Comparison of ENCODE assay signal across 20 cellular contexts in genomic region chr2:100228967-100229366, GRCh38.
DNase-seq lines count a peak whose midpoint lies in the region; TF ChIP-seq lines count a peak whose summit lies in the region.
"Had no signal": no experiment of that assay in that cellular context is flagged by ENCODE, and none has a peak within 500 bp of the region (broad histone marks: within the 10 kb centered on the region; RNA-seq: fewer than 3 reads in every experiment).

No MANE protein-coding gene starts in this region.

- H3K27me3 ChIP-seq in OCI-LY1 (ENCODE audit: insufficient read depth, low read length) = 0 out of 2 replicates have a peak, but pooled peaks cover 4% of the 10 kb centered on the region
- no peaks in the 10 kb centered on the region for H3K27me3 ChIP-seq in brain microvascular endothelial cell (replicated peaks)
- H3K27me3 ChIP-seq: neural progenitor cell had no signal

- H3K9me2 ChIP-seq in OCI-LY1 (ENCODE audit: low read depth, low read length) = no peaks in the 10 kb centered on the region

- no peaks in the 10 kb centered on the region for H3K36me3 ChIP-seq in OCI-LY1 (ENCODE audit: insufficient read depth, low read length)
- no peaks in the 10 kb centered on the region for H3K36me3 ChIP-seq in brain microvascular endothelial cell (replicated peaks)
- H3K36me3 ChIP-seq: neural progenitor cell, prostate gland had no signal

- H3K4me3 ChIP-seq in OCI-LY1 (ENCODE audit: low read depth, low read length, poor library complexity, severe bottlenecking) = no peak overlapping the region
- H3K4me3 ChIP-seq in brain microvascular endothelial cell (ENCODE audit: low read depth, low read length) = no peak overlapping the region
- no peak overlapping the region for H3K4me3 ChIP-seq in retinal pigment epithelial cell (ENCODE audit: low read length)
- H3K4me3 ChIP-seq: neural progenitor cell, prostate gland had no signal

- DNase-seq in DMS 273 (lab: John Stamatoyannopoulos, UW; ENCODE audit: unreplicated experiment) (peak; percentile 5), DMS 273 treated with DMSO at 0.1 percent for 48 hours (lab: John Stamatoyannopoulos, UW) (no peak), brain microvascular endothelial cell (no peak), retinal pigment epithelial cell (ENCODE audit: low read depth) (no peak), GOT3 (lab: John Stamatoyannopoulos, UW) (no peak), G401 (ENCODE audit: low spot score) (no peak)
- DNase-seq in stimulated activated CD4-positive, alpha-beta T cell treated with anti-CD3 and anti-CD28 coated beads, Interleukin-15, amount 100 ng/mL, for 24 hours = no peak
- DNase-seq: activated CD4-positive, alpha-beta T cell treated with anti-CD3 and anti-CD28 coated beads, Interleukin-2, amount 50 U/mL, for 48 hours; activated CD8-positive, alpha-beta memory T cell treated with anti-CD3 and anti-CD28 coated beads, Interleukin-2, amount 50 U/mL, for 48 hours; aorta; EL; head of caudate nucleus; NCI-H1048; NCI-H1694 treated with DMSO at 0.1 percent for 48 hours; NCI-H526 treated with DMSO at 0.1 percent for 48 hours; T-helper 9 cell had no signal

- H3K4me2 ChIP-seq in OCI-LY1 (ENCODE audit: low read length) = no peak overlapping the region
- H3K4me2 ChIP-seq: neural progenitor cell had no signal

- in situ Hi-C loops in brain microvascular endothelial cell (cut with HindIII; ENCODE audit: low pct_ligation_motif_present, low sequenced_read_pairs) (no loop called here), G401 (cut with HindIII; ENCODE audit: low sequenced_read_pairs) (no loop called here)

- H3K27ac ChIP-seq in OCI-LY1 (ENCODE audit: low read depth, low read length, poor library complexity, severe bottlenecking) (no peak overlapping the region), brain microvascular endothelial cell (no peak overlapping the region)
- H3K27ac ChIP-seq: 22Rv1, neural progenitor cell, prostate gland had no signal

- H3K9ac ChIP-seq in OCI-LY1 (ENCODE audit: low read length) = no peak overlapping the region
- H3K9ac ChIP-seq: neural progenitor cell had no signal

- no peaks in the 10 kb centered on the region for H3F3A ChIP-seq in OCI-LY1 (ENCODE audit: insufficient read depth, low read length)

- TF ChIP-seq CTCF in OCI-LY1 (IDR thresholded peaks at IDR 0.05; ENCODE audit: low read length) (peak; percentile 13; the same call in 1 of the 2 replicates), brain microvascular endothelial cell (IDR thresholded peaks at IDR 0.05; ENCODE audit: low read depth, low read length, missing control alignments) (peak; percentile 10), retinal pigment epithelial cell (conservative IDR thresholded peaks at IDR 0.05; ENCODE audit: low read depth, low read length) (peak; percentile 15)

- no peaks in the 10 kb centered on the region for H4K20me1 ChIP-seq in OCI-LY1 (ENCODE audit: insufficient read depth, low read length)

- no peaks in the 10 kb centered on the region for H3K9me3 ChIP-seq in OCI-LY1 (ENCODE audit: low read length)
- H3K9me3 ChIP-seq: prostate gland had no signal

- H2AFZ ChIP-seq in OCI-LY1 (ENCODE audit: low read length) = no peak overlapping the region
- H2AFZ ChIP-seq: neural progenitor cell had no signal

- H3K4me1 ChIP-seq in OCI-LY1 (ENCODE audit: insufficient read depth, low read length, severe bottlenecking) = peaks cover 15% of the 10 kb centered on the region
- H3K4me1 ChIP-seq: neural progenitor cell had no signal

- no peaks in the 10 kb centered on the region for H3K79me2 ChIP-seq in OCI-LY1 (ENCODE audit: insufficient read depth, low read length)
